ENCODE assay signal across 16 cellular contexts in the genomic region with DNA sequence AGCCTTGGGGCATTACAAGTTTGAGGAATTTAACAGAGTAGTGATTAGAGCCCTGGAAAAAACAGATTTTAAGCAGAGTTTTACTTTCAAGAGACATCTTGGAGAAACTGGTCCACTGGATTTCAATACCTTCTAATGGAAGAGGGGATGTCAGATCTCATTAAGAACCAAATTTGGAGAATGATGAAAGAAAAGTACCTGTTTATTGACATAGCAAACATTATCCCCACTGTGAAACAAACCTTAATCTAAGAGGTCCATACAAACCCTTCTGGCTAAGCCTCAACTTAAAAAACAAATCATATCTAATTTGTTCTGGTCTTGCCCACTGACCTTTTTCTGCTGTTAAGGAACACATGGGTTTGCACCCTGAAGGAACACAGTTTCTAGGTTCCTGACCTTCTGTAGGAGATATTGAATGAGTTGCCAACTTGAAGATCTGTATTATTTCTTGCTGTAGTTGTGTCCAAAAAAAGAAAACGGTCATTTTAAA. TPM values are rescaled to one million over a fixed set of nuclear protein-coding genes. Genes with fewer than 3 reads are reported as not detected.
A peak's percentile ranks its signal among the peaks of the same experiment; 100 is the strongest.
DNase-seq lines count a peak whose midpoint lies in the region; ATAC-seq, FAIRE-seq and TF ChIP-seq lines count a peak whose summit lies in the region.
"Had no signal": no experiment of that assay in that cellular context is flagged by ENCODE, and none has a peak within 500 bp of the region (broad histone marks: within the 10 kb centered on the region; RNA-seq: fewer than 3 reads in every experiment).

No MANE protein-coding gene starts in this region.

- H3K27me3 ChIP-seq in astrocyte (ENCODE audit: insufficient read depth, low read length) (no peaks in the 10 kb centered on the region), right lobe of liver (no peaks in the 10 kb centered on the region), subcutaneous abdominal adipose tissue (ENCODE audit: control insufficient read depth in 5 of 5, insufficient read depth in 4 of 5, low read length in 5 of 5) (no peaks in the 10 kb centered on the region), small intestine (ENCODE audit: control insufficient read depth in 2 of 2, insufficient read depth in 2 of 2, low read length in 2 of 2) (no peaks in the 10 kb centered on the region), lower lobe of right lung (ENCODE audit: low read depth) (no peaks in the 10 kb centered on the region)

- DNase-seq in HFFc6 (no peak), astrocyte (ENCODE audit: low read depth) (no peak), right lobe of liver (no peak), small intestine (no peak), lower lobe of right lung (no peak)
- DNase-seq: activated CD4-positive, alpha-beta T cell treated with anti-CD3 and anti-CD28 coated beads for 48 hours; NCI-H2081; NCI-H526 treated with DMSO at 0.1 percent for 48 hours had no signal

- TF ChIP-seq POLR2A in right lobe of liver (IDR thresholded peaks at IDR 0.05) = no peak

- H3K27ac ChIP-seq in astrocyte (ENCODE audit: low read depth, low read length) (peak overlapping the region; percentile 80), right lobe of liver (no peak overlapping the region), subcutaneous abdominal adipose tissue (ENCODE audit: low read depth, low read length) (peak overlapping the region; percentile 81), small intestine (ENCODE audit: low read depth in 1 of 2, low read length in 1 of 2) (no peak overlapping the region), lower lobe of right lung (no peak overlapping the region)

- H3K4me1 Mint-ChIP-seq in HFFc6 (ENCODE audit: low read depth) (peaks cover 90% of the 10 kb centered on the region), astrocyte (ENCODE audit: low read depth, unreplicated experiment) (peaks cover 59% of the 10 kb centered on the region)

- H3K4me3 Mint-ChIP-seq in HFFc6 (peak overlapping the region; percentile 35), astrocyte (ENCODE audit: unreplicated experiment) (no peak overlapping the region)
- H3K4me3 Mint-ChIP-seq: activated naive CD8-positive, alpha-beta T cell; T-helper 2 cell treated with Interferon-gamma antibody and Interleukin-4, amounts not matched to agents 5 μg/mL and 100 μg/mL, for 36 hours had no signal

- no peak overlapping the region for H2AFZ ChIP-seq in astrocyte (ENCODE audit: low read depth, low read length)

- H3K36me3 Mint-ChIP-seq in HFFc6 (ENCODE audit: low read depth) = peaks cover 78% of the 10 kb centered on the region
- H3K36me3 Mint-ChIP-seq in astrocyte (ENCODE audit: low read depth, unreplicated experiment) = peaks cover 57% of the 10 kb centered on the region
- H3K36me3 Mint-ChIP-seq: activated naive CD8-positive, alpha-beta T cell had no signal

- peak overlapping the region; percentile 43 for H3K9ac ChIP-seq in astrocyte (ENCODE audit: low read length)
- peak overlapping the region in 1 of 5 donors; percentile 36 for H3K9ac ChIP-seq in subcutaneous abdominal adipose tissue (ENCODE audit: low read length in 5 of 5)

- ATAC-seq in right lobe of liver (peak in 3 of 4 donors; percentile 7 to 41 (median 26)), HG03135 (IDR thresholded peaks at IDR 0.05; ENCODE audit: unreplicated experiment) (no peak), GM19452 (IDR thresholded peaks at IDR 0.05; ENCODE audit: unreplicated experiment) (no peak), lower lobe of right lung (no peak)

- H3K4me3 ChIP-seq in astrocyte (ENCODE audit: insufficient read depth, low read depth, low read length) (no peak overlapping the region), right lobe of liver (no peak overlapping the region), subcutaneous abdominal adipose tissue (ENCODE audit: low read depth in 1 of 5, low read length in 5 of 5) (no peak overlapping the region), small intestine (ENCODE audit: low read depth in 1 of 2, low read length in 2 of 2) (no peak overlapping the region), lower lobe of right lung (no peak overlapping the region)

- intact Hi-C loops in right lobe of liver (cut with DNase I) (no loop called here), lower lobe of right lung (cut with DNase I) (no loop called here)

- TF ChIP-seq CTCF in HFFc6 (IDR thresholded peaks at IDR 0.05) (no peak), astrocyte (IDR thresholded peaks at IDR 0.05; ENCODE audit: insufficient read depth, low read depth, low read length) (no peak), right lobe of liver (IDR thresholded peaks at IDR 0.05) (no peak), lower lobe of right lung (IDR thresholded peaks at IDR 0.05) (no peak)

- H3K27ac Mint-ChIP-seq in HFFc6 = peak overlapping the region; percentile 86
- H3K27ac Mint-ChIP-seq in astrocyte (ENCODE audit: unreplicated experiment) = peak overlapping the region; percentile 20
- H3K27ac Mint-ChIP-seq: activated naive CD8-positive, alpha-beta T cell; T-helper 2 cell treated with Interferon-gamma antibody and Interleukin-4, amounts not matched to agents 5 μg/mL and 100 μg/mL, for 36 hours had no signal

- H3K4me1 ChIP-seq in astrocyte (ENCODE audit: insufficient read depth, low read length) (peaks cover 89% of the 10 kb centered on the region), right lobe of liver (peaks cover 0 to 17% (median 3%) of the 10 kb centered on the region in 4 donors), subcutaneous abdominal adipose tissue (ENCODE audit: control insufficient read depth in 5 of 5, insufficient read depth in 5 of 5, low read length in 5 of 5) (peaks cover 0 to 45% (median 21%) of the 10 kb centered on the region in 5 donors), small intestine (ENCODE audit: control insufficient read depth in 2 of 2, insufficient read depth in 1 of 2, low read depth in 1 of 2, low read length in 1 of 2) (peaks cover 0 to 5% of the 10 kb centered on the region in 2 donors), lower lobe of right lung (peaks cover 32% of the 10 kb centered on the region)

- H3K27me3 Mint-ChIP-seq in HFFc6 (ENCODE audit: insufficient read depth) (peaks cover 9% of the 10 kb centered on the region), astrocyte (ENCODE audit: low read depth, unreplicated experiment) (no peaks in the 10 kb centered on the region)

- H3K79me2 ChIP-seq in astrocyte (ENCODE audit: insufficient read depth, low read length) = peaks cover 18% of the 10 kb centered on the region

- H4K20me1 ChIP-seq in astrocyte (ENCODE audit: insufficient read depth, low read length) = peaks cover 40% of the 10 kb centered on the region

- peak overlapping the region; percentile 60 for H3K4me2 ChIP-seq in astrocyte (ENCODE audit: low read length)

- WGBS in right lobe of liver (ENCODE audit: insufficient coverage, low coverage, low lambda C conversion rate, missing lambda C conversion rate) = 64% methylated on average over 1 of the region's 1 CpG
- WGBS in small intestine, 3 donors = 57 to 68% (median 67%) methylated on average over 1 of the region's 1 CpG

- H3K9me3 ChIP-seq in astrocyte (ENCODE audit: insufficient read depth, low read depth, low read length) (no peaks in the 10 kb centered on the region), right lobe of liver (no peaks in the 10 kb centered on the region), subcutaneous abdominal adipose tissue (ENCODE audit: control insufficient read depth in 5 of 5, low read length in 5 of 5) (no peaks in the 10 kb centered on the region), small intestine (ENCODE audit: control insufficient read depth, low read depth) (no peaks in the 10 kb centered on the region), lower lobe of right lung (no peaks in the 10 kb centered on the region)

- H3K9me3 Mint-ChIP-seq in HFFc6 = no peaks in the 10 kb centered on the region
- H3K9me3 Mint-ChIP-seq in astrocyte (ENCODE audit: unreplicated experiment) = no peaks in the 10 kb centered on the region
- H3K9me3 Mint-ChIP-seq: T-helper 2 cell treated with Interferon-gamma antibody and Interleukin-4, amounts not matched to agents 5 μg/mL and 100 μg/mL, for 36 hours had no signal

- H3K36me3 ChIP-seq in astrocyte (ENCODE audit: insufficient read depth, low read length) (peaks cover 69% of the 10 kb centered on the region), right lobe of liver (peaks cover 0 to 12% (median 0%) of the 10 kb centered on the region in 4 donors), subcutaneous abdominal adipose tissue (ENCODE audit: control insufficient read depth in 5 of 5, insufficient read depth in 5 of 5, low read length in 5 of 5) (peaks cover 4 to 60% (median 50%) of the 10 kb centered on the region in 5 donors), small intestine (ENCODE audit: control insufficient read depth in 2 of 2, insufficient read depth in 2 of 2, low read length in 2 of 2) (peaks cover 0 to 16% of the 10 kb centered on the region in 2 donors), lower lobe of right lung (peaks cover 65% of the 10 kb centered on the region)

- FAIRE-seq in astrocyte (lab: Jason Lieb, UNC) (no peak), small intestine (lab: Jason Lieb, UNC) (no peak)
- FAIRE-seq: D721Med, GM18507, HTR-8/SVneo had no signal

RNA-seq across cellular contexts. Expression of a gene that starts 53.5 kb away (rescaled TPM):
- total RNA-seq in HFFc6 (2021; fragmentation: NEBNext Ultra II Directional; extraction: Animal tissue kit (Norgen Biotek cat#: 25700)) = 100 to 1,000 TPM; 112 to 134 (median 123) TPM
- total RNA-seq in astrocyte = 403 and 411 TPM in 2 replicates
- total RNA-seq in right lobe of liver = 10 to 100 TPM; 14.9 to 61.0 (median 28.9) TPM
- 100 to 1,000 TPM in 1 of 3 donors, 10 to 100 TPM in 2; 15.9 to 124 (median 19.5) TPM for polyA plus RNA-seq in small intestine
- total RNA-seq in lower lobe of right lung = 104 TPM

RNA-seq across cellular contexts. Expression of a gene that starts 58.5 kb away (rescaled TPM):
- 10 to 100 TPM; 76.8 to 87.4 (median 82.5) TPM for total RNA-seq in HFFc6 (2021; fragmentation: NEBNext Ultra II Directional; extraction: Animal tissue kit (Norgen Biotek cat#: 25700))
- total RNA-seq in astrocyte (73.1 and 73.3 TPM in 2 replicates), right lobe of liver (10 to 100 TPM; 51.5 to 69.4 (median 61.0) TPM), lower lobe of right lung (64.1 TPM)
- 100 to 1,000 TPM in 1 of 3 donors, 10 to 100 TPM in 2; 45.4 to 153 (median 72.0) TPM for polyA plus RNA-seq in small intestine

Comparison
In these comparisons a context has a peak if more than half of its experiments do, and no peak if none do; other contexts are left out.
1. H3K27ac ChIP-seq: peak in astrocyte (single experiment) and subcutaneous abdominal adipose tissue (single experiment); none in right lobe of liver (0 of 3), small intestine (0 of 2) and lower lobe of right lung (single experiment).
2. ATAC-seq: peak in right lobe of liver (3 of 4); none in HG03135 (single experiment), GM19452 (single experiment) and lower lobe of right lung (0 of 2).